In genomic region chr2:1453561-1453960, GRCh38 we compare ENCODE assay signal across 6 cellular contexts. TPM values are rescaled to one million over a fixed set of nuclear protein-coding genes. Genes with fewer than 3 reads are reported as not detected.
"Had no signal": no experiment of that assay in that cellular context is flagged by ENCODE, and none has a peak within 500 bp of the region (broad histone marks: within the 10 kb centered on the region; RNA-seq: fewer than 3 reads in every experiment).

No MANE protein-coding gene starts in this region.

- H3K27ac Mint-ChIP-seq: GM23338, H9 had no signal

- DNase-seq: H9, HCEC 1CT, IMR-90 had no signal

- H3K4me2 ChIP-seq: GM23338 had no signal

- ATAC-seq: GM23338, K562 had no signal

- H3K4me1 Mint-ChIP-seq: GM23338, H9 had no signal

- H3K4me3 ChIP-seq: GM23338, K562 had no signal

- H3K4me3 Mint-ChIP-seq: GM23338, H9 had no signal

RNA-seq across cellular contexts. Expression of gene TPO, which starts 40.3 kb away (rescaled TPM):
- total RNA-seq: GM23338, H1, H9, IMR-90, K562 had no signal
